In genomic region chr2:100819365-100820345, GRCh38 we compare ENCODE assay signal across 8 cellular contexts. TPM values are rescaled to one million over a fixed set of nuclear protein-coding genes. Genes with fewer than 3 reads are reported as not detected.
DNase-seq lines count a peak whose midpoint lies in the region; ATAC-seq, FAIRE-seq and TF ChIP-seq lines count a peak whose summit lies in the region.

Gene NPAS2 (plus strand): TSS chr2:100820139. CDS start chr2:100904755, 84,616 bp downstream.

- FAIRE-seq in A549 (lab: Jason Lieb, UNC), result no peak

- peak within 1 kb of the TSS; percentile 96 for H3K4me3 ChIP-seq in A549
- peak within 1 kb of the TSS; percentile 71 for H3K4me3 ChIP-seq in HFF-Myc (replicated peaks; ENCODE audit: low read depth, low read length)
- H3K4me3 ChIP-seq in fibroblast of villous mesenchyme (ENCODE audit: low read depth, low read length), result peak within 1 kb of the TSS; percentile 67

- no peaks in the 10 kb centered on the region for H3K36me3 Mint-ChIP-seq in nephron progenitor cell (ENCODE audit: low read depth)

- POLR2A ChIA-PET in A549 (lab: Yijun Ruan, JAX), result interaction anchor here (0.7 to 2.4 kb wide), 9 partner anchors 25 to 210 kb away, joined by 3 to 16 read pairs (median 4); partner anchors contain the start of gene RPL31

- WGBS in A549 (ENCODE audit: missing lambda C conversion rate), result under 1% methylated on average over 44 of the region's 105 CpGs

- peak; percentile 47 for TF ChIP-seq POLR2A in A549 (IDR thresholded peaks at IDR 0.05; ENCODE audit: low read length)

- H3K4me2 ChIP-seq in A549, result peak within 1 kb of the TSS; percentile 91

- H3K27me3 Mint-ChIP-seq in nephron progenitor cell (ENCODE audit: low read depth, poor library complexity), result peaks cover 90% of the 10 kb centered on the region

- H3K27ac ChIP-seq in A549, result peak within 1 kb of the TSS; percentile 97 to 98

- no peak; the same call in 2 of the 3 replicates for TF ChIP-seq CTCF in A549 (IDR thresholded peaks at IDR 0.05)
- no peak for TF ChIP-seq CTCF in HFF-Myc (IDR thresholded peaks at IDR 0.05; ENCODE audit: low read depth, low read length, missing control alignments)
- no peak for TF ChIP-seq CTCF in fibroblast of villous mesenchyme (IDR thresholded peaks at IDR 0.05; ENCODE audit: insufficient read depth, low read depth, low read length)
- TF ChIP-seq CTCF in nephron progenitor cell (IDR thresholded peaks at IDR 0.05), result no peak

- no peak for TF ChIP-seq RAD21 in A549 (conservative IDR thresholded peaks at IDR 0.05 in 1 of 2, IDR thresholded peaks at IDR 0.05 in 1 of 2)

- CTCF ChIA-PET in A549 (lab: Yijun Ruan, JAX), result interaction anchor here (0.6 to 8.9 kb wide), 19 partner anchors 8 to 211 kb away, joined by 3 to 76 read pairs (median 4); no protein-coding TSS in a partner anchor

- peaks cover 37% of the 10 kb centered on the region for H3K4me1 ChIP-seq in A549

- H3K9me3 ChIP-seq in A549, result no peaks in the 10 kb centered on the region

- DNase-seq in A549 (ENCODE audit: low read depth in 1 of 2, low spot score in 1 of 2) (peak; percentile 47 to 64), HFF-Myc (ENCODE audit: extremely low read depth, low read depth) (no peak), fibroblast of villous mesenchyme (ENCODE audit: low read depth) (peak; percentile 41), nephron progenitor cell (peak; percentile 55)
- peak; percentile 47 for DNase-seq in activated T-cell treated with anti-CD3 and anti-CD28 coated beads, Interleukin-2, amount 50 U/mL, for 1 hour

- H3K27ac Mint-ChIP-seq in nephron progenitor cell, result no peak within 1 kb of the TSS

- peak within 1 kb of the TSS; percentile 83 for H3K4me3 Mint-ChIP-seq in nephron progenitor cell

- peaks cover 10% of the 10 kb centered on the region for H3K4me1 Mint-ChIP-seq in nephron progenitor cell

- no peak for TF ChIP-seq EP300 in A549 (IDR thresholded peaks at IDR 0.05)

- H3K9me3 Mint-ChIP-seq in nephron progenitor cell, result no peaks in the 10 kb centered on the region

- ATAC-seq in A549 (peak; percentile 49 to 78), HG03354 (IDR thresholded peaks at IDR 0.05; ENCODE audit: poor library complexity, severe bottlenecking, unreplicated experiment) (no peak), HG02938 (IDR thresholded peaks at IDR 0.05; ENCODE audit: unreplicated experiment) (no peak), HG02678 (IDR thresholded peaks at IDR 0.05; ENCODE audit: unreplicated experiment) (no peak)

TF ChIP-seq in A549, 52 proteins besides CTCF, POLR2A, EP300 and RAD21:
- 0 out of 3 replicates have a peak, but pooled peaks have one; percentile 35 for TF ChIP-seq BCL3 (IDR thresholded peaks at IDR 0.05)
- TF ChIP-seq MAX (IDR thresholded peaks at IDR 0.05), result 0 out of 2 replicates have a peak, but pooled peaks have one; percentile 6
- TF ChIP-seq KDM5A (IDR thresholded peaks at IDR 0.05), result no peak
- TF ChIP-seq JUN (IDR thresholded peaks at IDR 0.05), result peak in 1 of 2 experiments; percentile 63; a peak in 3 of 5 replicates

RNA-seq across cellular contexts. Expression of gene NPAS2, which starts in this region (rescaled TPM):
- polyA plus RNA-seq in A549 (2011; rRNA removed), result 56.1 and 106 TPM in 2 replicates
- 51.6 and 76.5 TPM in 2 replicates for polyA plus RNA-seq in A549 (2012; cell fraction: cytosol; rRNA removed)
- 147 and 167 TPM in 2 replicates for polyA plus RNA-seq in A549 (2012; cell fraction: nucleus; rRNA removed)
- polyA plus RNA-seq in A549 (2017; fragmentation: RNase III; extraction: RNeasy Plus Mini Kit Qiagen cat#74134 plus additional on column Dnase treatment), result 27.5 to 31.5 TPM (median 31.4 TPM) in 3 replicates
- 73.2 and 96.6 TPM in 2 replicates for polyA minus RNA-seq in A549 (2011; rRNA and poly(A)+ RNA removed)
- total RNA-seq in fibroblast of villous mesenchyme, result 13.9 and 17.3 TPM in 2 replicates

Comparison
In these comparisons a context has a peak if more than half of its experiments do, and no peak if none do; other contexts are left out.
1. ATAC-seq: peak in A549 (2 of 2); none in HG03354 (single experiment), HG02938 (single experiment) and HG02678 (single experiment).
2. Peak in every context shown above with its lines, with median percentiles within 50 percentile points of each other: H3K4me3 ChIP-seq.